Comparison of ENCODE assay signal across 10 cellular contexts in genomic region chr3:155070932-155071387, GRCh38. TPM values are rescaled to one million over a fixed set of nuclear protein-coding genes. Genes with fewer than 3 reads are reported as not detected.
A peak's percentile ranks its signal among the peaks of the same experiment; 100 is the strongest.
DNase-seq lines count a peak whose midpoint lies in the region; TF ChIP-seq lines count a peak whose summit lies in the region.
"Had no signal": no experiment of that assay in that cellular context is flagged by ENCODE, and none has a peak within 500 bp of the region (broad histone marks: within the 10 kb centered on the region; RNA-seq: fewer than 3 reads in every experiment).

No MANE protein-coding gene starts in this region.

- TF ChIP-seq CTCF in cardiac fibroblast (IDR thresholded peaks at IDR 0.05; ENCODE audit: low read depth, low read length) = no peak

- H3K4me3 ChIP-seq in cardiac fibroblast (replicated peaks in 1 of 2; ENCODE audit: low read depth in 2 of 2, low read length in 2 of 2) = no peak overlapping the region

- DNase-seq in AG08395 (ENCODE audit: low spot score) (peak; percentile 89), LHCN-M2 (ENCODE audit: low read depth) (peak; percentile 99), cardiac fibroblast (ENCODE audit: low read depth in 2 of 2) (peak; percentile 97 to 98), kidney tubule cell (ENCODE audit: low spot score) (peak; percentile 92), NCI-H1048 (lab: John Stamatoyannopoulos, UW) (no peak), ureter (ENCODE audit: low spot score) (no peak), NCI-H187 (lab: John Stamatoyannopoulos, UW) (no peak), NCI-H1417 (lab: John Stamatoyannopoulos, UW) (no peak)
- DNase-seq: CD4-positive, CD25-positive, alpha-beta regulatory T cell; NCI-H187 treated with DMSO at 0.1 percent for 48 hours had no signal

RNA-seq across cellular contexts. Expression of gene MME, which starts 9.2 kb away (rescaled TPM):
- total RNA-seq in LHCN-M2 (2014; rRNA removed) (258 and 388 TPM in 2 replicates), ureter (5.7 TPM)
- polyA plus RNA-seq in LHCN-M2 (2012) = 26.4 TPM
- total RNA-seq: CD4-positive, CD25-positive, alpha-beta regulatory T cell had no signal

Comparison
In these comparisons a context has a peak if more than half of its experiments do, and no peak if none do; other contexts are left out.
1. DNase-seq: peak in AG08395 (single experiment), LHCN-M2 (single experiment), cardiac fibroblast (2 of 2) and kidney tubule cell (single experiment); none in NCI-H1048 (single experiment), ureter (single experiment), NCI-H187 (0 of 2) and NCI-H1417 (0 of 3).
2. RNA of gene MME, which starts 9.2 kb away (total RNA-seq): 258 to 388 TPM in LHCN-M2; 5.7 TPM in ureter (single experiment); every median in the first group is over 10 times any median in the second.